In the genomic region with DNA sequence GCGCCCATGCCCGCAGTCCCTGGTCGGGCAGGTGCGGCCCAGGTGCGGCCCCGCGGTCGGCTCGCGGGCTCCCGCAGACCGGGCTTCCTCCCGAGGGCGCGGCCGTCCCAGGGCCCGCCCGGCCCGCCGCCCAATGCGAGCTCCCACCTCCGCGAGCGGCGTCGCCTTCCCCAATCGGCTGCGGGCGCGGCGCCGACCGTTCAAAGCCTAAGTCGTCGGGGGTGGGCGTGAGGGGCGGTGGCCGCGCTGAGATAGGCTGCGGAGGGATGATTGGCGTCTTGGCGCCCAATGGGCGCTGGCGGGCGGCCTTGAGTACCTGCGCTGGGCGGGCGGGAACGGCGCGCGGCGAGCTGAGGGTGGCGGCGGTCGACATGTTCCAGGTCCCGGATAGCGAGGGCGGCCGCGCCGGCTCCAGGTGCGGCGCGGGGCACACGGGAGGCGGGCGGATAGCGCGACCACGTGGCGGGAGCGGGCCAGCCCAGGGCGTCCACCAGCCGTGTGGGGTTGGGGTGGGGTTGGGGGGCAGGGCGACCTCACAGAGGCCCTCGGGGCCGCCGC, we compare ENCODE assay signal across 8 cellular contexts. TPM values are rescaled to one million over a fixed set of nuclear protein-coding genes. Genes with fewer than 3 reads are reported as not detected.
DNase-seq lines count a peak whose midpoint lies in the region; ATAC-seq and TF ChIP-seq lines count a peak whose summit lies in the region.

JPT2 (plus strand) TSS at position 338 of the 558 bp plus-strand sequence; CDS start at position 372, 34 bp downstream.

- H3K36me3 ChIP-seq in SK-N-MC (ENCODE audit: insufficient read depth, low read length) = peaks cover 13% of the 10 kb centered on the region; the same call in 1 of the 2 replicates

- peak within 1 kb of the TSS; percentile 92 for H3K9ac ChIP-seq in SK-N-MC (ENCODE audit: insufficient read length)

- TF ChIP-seq CTCF in HFFc6 (IDR thresholded peaks at IDR 0.05) (no peak; the same call in 1 of the 2 replicates), omental fat pad (IDR thresholded peaks at IDR 0.05) (no peak)

- peak within 1 kb of the TSS; percentile 94 for H3K4me3 Mint-ChIP-seq in HFFc6
- H3K4me3 Mint-ChIP-seq in activated naive CD4-positive, alpha-beta T cell treated with anti-CD3 and anti-CD28 coated beads, Interleukin-2, amount 10 ng/mL, durations not matched to agents 7 days and 5 days = peak within 1 kb of the TSS; percentile 93

- H3K36me3 Mint-ChIP-seq in HFFc6 (ENCODE audit: low read depth) = peaks cover 28% of the 10 kb centered on the region
- H3K36me3 Mint-ChIP-seq in activated naive CD4-positive, alpha-beta T cell treated with anti-CD3 and anti-CD28 coated beads, Interleukin-2, amount 10 ng/mL, durations not matched to agents 7 days and 5 days = peaks cover 32% of the 10 kb centered on the region

- CTCF ChIA-PET in activated naive CD4-positive, alpha-beta T cell treated with anti-CD3 and anti-CD28 coated beads, Interleukin-2, amount 10 ng/mL, durations not matched to agents 7 days and 5 days (lab: Charles Lee) = interaction anchor here (1.0 to 1.5 kb wide), 3 partner anchors 12 to 30 kb away, joined by 3 to 5 read pairs (median 4); partner anchors contain the start of gene MAPK8IP3

- H3K4me3 ChIP-seq in SK-N-MC = peak within 1 kb of the TSS; percentile 98

- peak within 1 kb of the TSS; percentile 7; the same call in 1 of the 2 replicates for H3K27ac ChIP-seq in SK-N-MC
- no peak within 1 kb of the TSS for H3K27ac ChIP-seq in temporal lobe (ENCODE audit: low read depth, low read length)

- no peaks in the 10 kb centered on the region; the same call in 1 of the 2 replicates for H3K27me3 Mint-ChIP-seq in HFFc6 (ENCODE audit: insufficient read depth)
- H3K27me3 Mint-ChIP-seq in activated naive CD4-positive, alpha-beta T cell treated with anti-CD3 and anti-CD28 coated beads, Interleukin-2, amount 10 ng/mL, durations not matched to agents 7 days and 5 days = no peaks in the 10 kb centered on the region

- no peaks in the 10 kb centered on the region for H3K9me3 ChIP-seq in SK-N-MC (ENCODE audit: low read depth, low read length)

- H3K27ac Mint-ChIP-seq in HFFc6 = peak within 1 kb of the TSS; percentile 84
- peak within 1 kb of the TSS; percentile 84 for H3K27ac Mint-ChIP-seq in activated naive CD4-positive, alpha-beta T cell treated with anti-CD3 and anti-CD28 coated beads, Interleukin-2, amount 10 ng/mL, durations not matched to agents 7 days and 5 days

- DNase-seq in GM04504 (ENCODE audit: low read depth) = peak; percentile 90
- peak; percentile 91 for DNase-seq in HFFc6
- peak; percentile 72 for DNase-seq in NCI-H1048 (lab: John Stamatoyannopoulos, UW)
- peak; percentile 40 for DNase-seq in SK-N-MC (ENCODE audit: low read depth, low spot score)
- peak; percentile 98 for DNase-seq in activated naive CD4-positive, alpha-beta T cell treated with anti-CD3 and anti-CD28 coated beads, Interleukin-2, amount 10 ng/mL, durations not matched to agents 7 days and 5 days
- peak; percentile 52 for DNase-seq in glomerular endothelial cell (ENCODE audit: extremely low read depth, low read depth, low spot score)
- DNase-seq in omental fat pad (ENCODE audit: low spot score) = peak; percentile 88

- no peaks in the 10 kb centered on the region for H3K9me3 Mint-ChIP-seq in HFFc6
- H3K9me3 Mint-ChIP-seq in activated naive CD4-positive, alpha-beta T cell treated with anti-CD3 and anti-CD28 coated beads, Interleukin-2, amount 10 ng/mL, durations not matched to agents 7 days and 5 days = no peaks in the 10 kb centered on the region

- H3K4me1 Mint-ChIP-seq in HFFc6 (ENCODE audit: low read depth) = peaks cover 32% of the 10 kb centered on the region
- peaks cover 43% of the 10 kb centered on the region for H3K4me1 Mint-ChIP-seq in activated naive CD4-positive, alpha-beta T cell treated with anti-CD3 and anti-CD28 coated beads, Interleukin-2, amount 10 ng/mL, durations not matched to agents 7 days and 5 days

- peak; percentile 99 for ATAC-seq in omental fat pad (ENCODE audit: low FRiP score)

RNA-seq across cellular contexts. Expression of gene JPT2, which starts in this region (rescaled TPM):
- total RNA-seq in HFFc6 (2021; fragmentation: NEBNext Ultra II Directional; extraction: Animal tissue kit (Norgen Biotek cat#: 25700)) = 10 to 100 TPM; 71.7 to 92.9 (median 80.8) TPM
- total RNA-seq in glomerular endothelial cell = 76.3 and 125 TPM in 2 replicates
- total RNA-seq in omental fat pad = 10 to 100 TPM; 22.7 to 28.5 (median 23.8) TPM
- 23.1 TPM for total RNA-seq in temporal lobe

Comparison
In these comparisons a context has a peak if more than half of its experiments do, and no peak if none do; other contexts are left out.
1. DNase-seq: peak in every context shown above with its lines; median percentile 98 in activated naive CD4-positive, alpha-beta T cell treated with anti-CD3 and anti-CD28 coated beads, Interleukin-2, amount 10 ng/mL, durations not matched to agents 7 days and 5 days; 91 in HFFc6; 90 in GM04504; 88 in omental fat pad; 72 in NCI-H1048; 52 in glomerular endothelial cell; 40 in SK-N-MC.